In the genomic region with DNA sequence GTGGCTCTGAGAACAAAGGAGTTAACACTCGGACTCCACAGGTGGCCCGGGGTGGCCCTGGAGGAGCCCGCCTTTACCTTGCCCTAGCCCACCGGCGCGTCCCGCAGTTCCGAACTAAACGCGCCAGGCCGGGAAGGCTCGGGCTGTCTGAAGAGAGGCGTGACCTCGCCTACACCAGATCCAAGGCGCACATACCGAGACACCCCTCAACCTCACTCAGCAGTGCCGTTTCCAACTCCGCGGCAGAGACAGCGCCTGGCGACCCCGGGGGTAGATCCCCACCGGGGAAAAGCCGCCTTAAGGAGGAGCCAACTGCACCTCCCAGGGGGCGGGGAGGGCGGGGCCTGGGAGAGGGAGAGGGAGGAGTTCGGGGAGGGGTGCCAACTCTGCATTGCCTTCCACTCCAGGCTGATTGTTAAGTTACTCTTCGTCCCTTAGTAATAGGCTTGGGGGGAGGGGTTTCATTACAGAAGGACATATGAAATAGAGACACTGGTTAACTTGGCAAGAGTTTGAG, we compare ENCODE assay signal across 1 cellular context.
TF ChIP-seq lines count a peak whose summit lies in the region.

A gene (minus strand): TSS at position 272 of the 517 bp plus-strand sequence. CDS start 1,408 bp downstream, outside the sequence.

TF ChIP-seq in neural cell, 6 proteins besides CTCF, POLR2A, EP300 and RAD21 (continued from another document):
- TF ChIP-seq, protein P1, sequence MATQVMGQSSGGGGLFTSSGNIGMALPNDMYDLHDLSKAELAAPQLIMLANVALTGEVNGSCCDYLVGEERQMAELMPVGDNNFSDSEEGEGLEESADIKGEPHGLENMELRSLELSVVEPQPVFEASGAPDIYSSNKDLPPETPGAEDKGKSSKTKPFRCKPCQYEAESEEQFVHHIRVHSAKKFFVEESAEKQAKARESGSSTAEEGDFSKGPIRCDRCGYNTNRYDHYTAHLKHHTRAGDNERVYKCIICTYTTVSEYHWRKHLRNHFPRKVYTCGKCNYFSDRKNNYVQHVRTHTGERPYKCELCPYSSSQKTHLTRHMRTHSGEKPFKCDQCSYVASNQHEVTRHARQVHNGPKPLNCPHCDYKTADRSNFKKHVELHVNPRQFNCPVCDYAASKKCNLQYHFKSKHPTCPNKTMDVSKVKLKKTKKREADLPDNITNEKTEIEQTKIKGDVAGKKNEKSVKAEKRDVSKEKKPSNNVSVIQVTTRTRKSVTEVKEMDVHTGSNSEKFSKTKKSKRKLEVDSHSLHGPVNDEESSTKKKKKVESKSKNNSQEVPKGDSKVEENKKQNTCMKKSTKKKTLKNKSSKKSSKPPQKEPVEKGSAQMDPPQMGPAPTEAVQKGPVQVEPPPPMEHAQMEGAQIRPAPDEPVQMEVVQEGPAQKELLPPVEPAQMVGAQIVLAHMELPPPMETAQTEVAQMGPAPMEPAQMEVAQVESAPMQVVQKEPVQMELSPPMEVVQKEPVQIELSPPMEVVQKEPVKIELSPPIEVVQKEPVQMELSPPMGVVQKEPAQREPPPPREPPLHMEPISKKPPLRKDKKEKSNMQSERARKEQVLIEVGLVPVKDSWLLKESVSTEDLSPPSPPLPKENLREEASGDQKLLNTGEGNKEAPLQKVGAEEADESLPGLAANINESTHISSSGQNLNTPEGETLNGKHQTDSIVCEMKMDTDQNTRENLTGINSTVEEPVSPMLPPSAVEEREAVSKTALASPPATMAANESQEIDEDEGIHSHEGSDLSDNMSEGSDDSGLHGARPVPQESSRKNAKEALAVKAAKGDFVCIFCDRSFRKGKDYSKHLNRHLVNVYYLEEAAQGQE (IDR thresholded peaks at IDR 0.05; ENCODE audit: borderline replicate concordance): no peak
- no peak for TF ChIP-seq TAF1 (IDR thresholded peaks at IDR 0.05; ENCODE audit: low read depth)
- no peak for TF ChIP-seq SMC3 (conservative IDR thresholded peaks at IDR 0.05; ENCODE audit: poor library complexity)
- TF ChIP-seq EZH2 (IDR thresholded peaks at IDR 0.05; ENCODE audit: borderline replicate concordance, insufficient read depth, low read length, poor library complexity, severe bottlenecking): no peak
- TF ChIP-seq MXI1 (conservative IDR thresholded peaks at IDR 0.05; ENCODE audit: poor library complexity, severe bottlenecking): no peak
